ENCODE assay signal across 12 cellular contexts in the genomic region with DNA sequence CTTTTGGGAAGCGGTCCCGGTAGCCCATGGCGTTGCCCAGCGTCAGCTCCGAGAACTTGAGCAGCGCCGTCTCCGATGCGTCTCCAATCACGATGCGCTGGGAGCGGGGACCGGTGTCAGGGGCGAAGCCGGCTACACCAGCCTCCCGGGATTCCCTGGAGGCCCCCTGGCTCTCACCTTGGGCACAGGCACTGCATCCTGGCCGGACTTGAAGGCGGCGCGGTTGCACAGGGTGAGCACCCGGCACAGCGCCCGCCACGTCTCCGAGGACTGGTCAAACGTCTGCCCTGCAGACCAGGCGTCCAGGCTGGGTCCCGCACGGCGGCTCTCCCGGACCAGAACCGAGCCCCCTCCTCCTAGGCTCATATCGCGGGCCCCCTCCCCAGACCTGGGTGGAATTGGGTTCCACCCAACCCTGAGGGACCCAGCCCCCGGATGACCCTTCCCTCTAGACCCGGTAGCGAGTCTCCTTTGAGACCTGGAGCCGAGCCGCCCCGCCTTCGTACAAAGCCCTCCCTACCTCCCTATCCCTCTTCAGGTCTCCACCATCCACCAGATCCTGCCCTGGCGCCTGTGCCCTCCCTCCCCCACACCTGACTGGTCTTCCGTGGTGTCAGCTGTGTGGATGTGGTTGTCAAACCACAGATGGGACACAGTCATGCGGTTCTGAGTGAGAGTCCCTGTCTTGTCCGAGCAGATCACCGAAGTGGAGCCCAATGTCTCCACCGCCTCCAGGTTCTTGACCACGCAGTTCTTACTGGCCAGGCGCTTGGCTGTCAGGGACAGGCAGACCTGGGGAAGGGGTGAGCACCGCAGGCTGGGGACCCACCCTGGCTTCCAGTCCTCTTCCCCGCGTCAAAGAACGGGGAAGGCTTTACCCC. TPM values are rescaled to one million over a fixed set of nuclear protein-coding genes. Genes with fewer than 3 reads are reported as not detected.
DNase-seq lines count a peak whose midpoint lies in the region; ATAC-seq and TF ChIP-seq lines count a peak whose summit lies in the region.
"Had no signal": no experiment of that assay in that cellular context is flagged by ENCODE, and none has a peak within 500 bp of the region (broad histone marks: within the 10 kb centered on the region; RNA-seq: fewer than 3 reads in every experiment).

No MANE protein-coding gene starts in this region.

- H3K36me3 ChIP-seq in Panc1 (ENCODE audit: control insufficient read depth, insufficient read depth, low read length) (no peaks in the 10 kb centered on the region), iPS DF 6.9 (ENCODE audit: control insufficient read depth, insufficient read depth, low read length) (no peaks in the 10 kb centered on the region), smooth muscle cell (ENCODE audit: low read depth) (no peaks in the 10 kb centered on the region)

- ATAC-seq in Panc1: peak; percentile 39

- H3K4me1 ChIP-seq in Panc1 (ENCODE audit: control insufficient read depth, insufficient read depth, low read length) (peaks cover 6% of the 10 kb centered on the region; the same call in 1 of the 2 replicates), iPS DF 6.9 (ENCODE audit: control insufficient read depth, insufficient read depth, low read length) (peaks cover 6% of the 10 kb centered on the region; the same call in 1 of the 2 replicates), smooth muscle cell (ENCODE audit: low read depth) (peaks cover 3% of the 10 kb centered on the region)

- no peaks in the 10 kb centered on the region for H3F3A ChIP-seq in smooth muscle cell (ENCODE audit: low read depth)

- H3K27me3 ChIP-seq in Panc1 (ENCODE audit: control insufficient read depth, insufficient read depth, low read length) (peaks cover 8% of the 10 kb centered on the region; the same call in 1 of the 2 replicates), iPS DF 6.9 (ENCODE audit: control insufficient read depth, insufficient read depth, low read length) (no peaks in the 10 kb centered on the region), smooth muscle cell (ENCODE audit: low read depth) (peaks cover 54% of the 10 kb centered on the region)

- peak overlapping the region; percentile 31 to 70 for H3K4me3 ChIP-seq in Panc1 (ENCODE audit: low read depth in 2 of 2, low read length in 2 of 2)
- peak overlapping the region; percentile 31; the same call in 1 of the 2 replicates for H3K4me3 ChIP-seq in iPS DF 6.9 (ENCODE audit: low read length)
- peak overlapping the region; percentile 41 for H3K4me3 ChIP-seq in smooth muscle cell

- H3K27ac ChIP-seq in Panc1 (ENCODE audit: low read length) (no peak overlapping the region), iPS DF 6.9 (ENCODE audit: low read length) (no peak overlapping the region), smooth muscle cell (ENCODE audit: low read depth) (no peak overlapping the region)
- H3K27ac ChIP-seq: RWPE1 had no signal

- POLR2A ChIA-PET in Panc1 (lab: Charles Lee): interaction anchor here (0.5 kb wide), 1 partner anchor 22 kb away, joined by 3 read pairs; no protein-coding TSS in a partner anchor

- intact Hi-C loops in Panc1 (cut with micrococcal nuclease; ENCODE audit: unreplicated experiment): loop anchor here (10.0 kb wide), 1 partner anchor 156 kb away; a partner anchor contains a TSS

- no peak overlapping the region for H2AFZ ChIP-seq in smooth muscle cell (ENCODE audit: low read depth)

- no TSS peak for BruUV-seq in Panc1 (replicated peaks; lab: Mats Ljungman, UMichigan)

- no peaks in the 10 kb centered on the region for H4K20me1 ChIP-seq in smooth muscle cell (ENCODE audit: low read depth)

- no peak overlapping the region for H3K9ac ChIP-seq in smooth muscle cell (ENCODE audit: low read depth)

- in situ Hi-C loops in Panc1 (cut with HindIII; ENCODE audit: low pct_unique_long_range_greater_than_20kb, low sequenced_read_pairs): no loop called here

- CTCF ChIA-PET in Panc1 (lab: Charles Lee): interaction anchor here (0.6 to 1.0 kb wide), 5 partner anchors 11 to 206 kb away, joined by 3 to 7 read pairs (median 4); no protein-coding TSS in a partner anchor

- WGBS in iPS DF 6.9 (ENCODE audit: insufficient coverage, insufficient read length): no CpG with 5 or more reads among the region's 53 CpGs
- 43% methylated on average over 44 of the region's 53 CpGs for WGBS in smooth muscle cell (ENCODE audit: low lambda C conversion rate)

- peak overlapping the region; percentile 80 for H3K4me2 ChIP-seq in smooth muscle cell

- H3K79me2 ChIP-seq in smooth muscle cell (ENCODE audit: low read depth): no peaks in the 10 kb centered on the region

- no peaks in the 10 kb centered on the region for H3K9me3 ChIP-seq in Panc1 (ENCODE audit: control insufficient read depth, insufficient read depth, low read depth, low read length)
- no peaks in the 10 kb centered on the region for H3K9me3 ChIP-seq in iPS DF 6.9 (ENCODE audit: control insufficient read depth, insufficient read depth, low read length)
- H3K9me3 ChIP-seq in smooth muscle cell (replicated peaks; ENCODE audit: low read depth): no peaks in the 10 kb centered on the region

- TF ChIP-seq CTCF in Panc1 (IDR thresholded peaks at IDR 0.05): no peak
- TF ChIP-seq CTCF in smooth muscle cell (IDR thresholded peaks at IDR 0.05; ENCODE audit: borderline replicate concordance, insufficient read depth, poor library complexity, severe bottlenecking): no peak

- DNase-seq in NCI-H2227 (lab: John Stamatoyannopoulos, UW; ENCODE audit: unreplicated experiment) (peak; percentile 74), NCI-H2227 treated with DMSO at 0.1 percent for 48 hours (lab: John Stamatoyannopoulos, UW) (no peak), Panc1 (ENCODE audit: low read depth, low spot score) (no peak), iPS DF 6.9 (ENCODE audit: low read depth, low spot score) (no peak), smooth muscle cell (lab: John Stamatoyannopoulos, UW; ENCODE audit: unreplicated experiment) (no peak), GDM1 (lab: John Stamatoyannopoulos, UW) (no peak)
- no peak for DNase-seq in effector CD4-positive, alpha-beta T cell
- no peak for DNase-seq in stimulated activated CD8-positive, alpha-beta memory T cell treated with anti-CD3 and anti-CD28 coated beads, Interleukin-4, amount 100 ng/mL, for 48 hours

RNA-seq across cellular contexts. Expression of a gene that starts 4.8 kb away (rescaled TPM):
- total RNA-seq in Panc1 (2021; ENCODE audit: unreplicated experiment) (not detected), smooth muscle cell (not detected in 2 replicates)
- 0.16 TPM for polyA plus RNA-seq in Panc1 (2012; ENCODE audit: insufficient read length)
- not detected in 2 replicates for polyA plus RNA-seq in smooth muscle cell
- total RNA-seq: activated CD8-positive, alpha-beta memory T cell treated with anti-CD3 and anti-CD28 coated beads for 36 hours; glomerular endothelial cell; pulmonary artery endothelial cell had no signal

RNA-seq across cellular contexts. Expression of a gene that starts 13.2 kb away (rescaled TPM):
- total RNA-seq in Panc1 (2021; ENCODE audit: unreplicated experiment) (157 TPM), smooth muscle cell (128 and 168 TPM in 2 replicates)
- polyA plus RNA-seq in Panc1 (2012; ENCODE audit: insufficient read length): 229 TPM
- 291 and 293 TPM in 2 replicates for polyA plus RNA-seq in smooth muscle cell

RNA-seq across cellular contexts. Expression of a gene that starts 25.4 kb away (rescaled TPM):
- total RNA-seq in Panc1 (2021; ENCODE audit: unreplicated experiment) (not detected), smooth muscle cell (not detected in 2 replicates)
- not detected for polyA plus RNA-seq in Panc1 (2012; ENCODE audit: insufficient read length)
- 0.16 TPM in 1 of 2 replicates, not detected in the other for polyA plus RNA-seq in smooth muscle cell
- total RNA-seq: activated CD8-positive, alpha-beta memory T cell treated with anti-CD3 and anti-CD28 coated beads for 36 hours; glomerular endothelial cell; pulmonary artery endothelial cell had no signal

RNA-seq across cellular contexts. Expression of a gene that starts 27.3 kb away (rescaled TPM):
- total RNA-seq in Panc1 (2021; ENCODE audit: unreplicated experiment) (not detected), smooth muscle cell (not detected in 2 replicates)
- not detected for polyA plus RNA-seq in Panc1 (2012; ENCODE audit: insufficient read length)
- not detected in 2 replicates for polyA plus RNA-seq in smooth muscle cell
- total RNA-seq: activated CD8-positive, alpha-beta memory T cell treated with anti-CD3 and anti-CD28 coated beads for 36 hours; glomerular endothelial cell; pulmonary artery endothelial cell had no signal

RNA-seq across cellular contexts. Expression of a gene that starts 30.5 kb away (rescaled TPM):
- total RNA-seq in Panc1 (2021; ENCODE audit: unreplicated experiment) (0.39 TPM), smooth muscle cell (14.9 and 19.8 TPM in 2 replicates)
- not detected for polyA plus RNA-seq in Panc1 (2012; ENCODE audit: insufficient read length)
- 4.9 and 11.7 TPM in 2 replicates for polyA plus RNA-seq in smooth muscle cell
- total RNA-seq: activated CD8-positive, alpha-beta memory T cell treated with anti-CD3 and anti-CD28 coated beads for 36 hours; glomerular endothelial cell; pulmonary artery endothelial cell had no signal
